ENCODE assay signal across 9 cellular contexts in genomic region chr19:58581227-58582141, GRCh38. TPM values are rescaled to one million over a fixed set of nuclear protein-coding genes. Genes with fewer than 3 reads are reported as not detected.
DNase-seq lines count a peak whose midpoint lies in the region; ATAC-seq, FAIRE-seq and TF ChIP-seq lines count a peak whose summit lies in the region.
"Had no signal": no experiment of that assay in that cellular context is flagged by ENCODE, and none has a peak within 500 bp of the region (broad histone marks: within the 10 kb centered on the region; RNA-seq: fewer than 3 reads in every experiment).

No MANE protein-coding gene starts in this region.

- H3K9ac ChIP-seq in neuronal stem cell (ENCODE audit: low read depth, low read length, poor library complexity): peak overlapping the region; percentile 60

- peak overlapping the region; percentile 90 for H2BK5ac ChIP-seq in neuronal stem cell (ENCODE audit: low read length)

- TF ChIP-seq POLR2A in GM12892 (IDR thresholded peaks at IDR 0.05; ENCODE audit: low read depth, low read length): no peak

- no peak overlapping the region for H3K4me2 ChIP-seq in neuronal stem cell (ENCODE audit: insufficient read depth, low read length, poor library complexity, severe bottlenecking)

- peaks cover 26 to 71% of the 10 kb centered on the region in 2 donors for H3K36me3 ChIP-seq in neuronal stem cell (replicated peaks in 1 of 2; ENCODE audit: control insufficient read depth in 2 of 2, insufficient read depth in 2 of 2, low read length in 2 of 2)

- no peak overlapping the region for H3K27ac ChIP-seq in neuronal stem cell (replicated peaks; ENCODE audit: low read length)

- H2BK12ac ChIP-seq in neuronal stem cell (ENCODE audit: low read length): peak overlapping the region; percentile 94

- H3K4me3 ChIP-seq in neuronal stem cell (ENCODE audit: low read length in 2 of 2): no peak overlapping the region

- H3K79me1 ChIP-seq in neuronal stem cell (ENCODE audit: low read depth, low read length): peaks cover 19% of the 10 kb centered on the region

- H2BK15ac ChIP-seq in neuronal stem cell (ENCODE audit: low read length): peak overlapping the region; percentile 85

- no peak overlapping the region for H4K91ac ChIP-seq in neuronal stem cell (ENCODE audit: low read depth, low read length, poor library complexity)

- peak; percentile 69 for DNase-seq in GM12892 (ENCODE audit: insufficient read length)
- DNase-seq in activated T-cell treated with anti-CD3 and anti-CD28 coated beads for 4 hours: peak; percentile 88
- peak; percentile 90 for DNase-seq in fibroblast of peridontal ligament (ENCODE audit: extremely low read depth)
- DNase-seq in neuronal stem cell (ENCODE audit: low spot score): peak; percentile 76
- peak; percentile 86 for DNase-seq in superior temporal gyrus (ENCODE audit: extremely low spot score)
- no peak for DNase-seq in NCI-H1417 treated with DMSO at 0.1 percent for 48 hours (lab: John Stamatoyannopoulos, UW)
- DNase-seq in DMS53 (lab: John Stamatoyannopoulos, UW): no peak

- ATAC-seq in HG03520 (IDR thresholded peaks at IDR 0.05; ENCODE audit: unreplicated experiment): peak; percentile 56

- H3K27me3 ChIP-seq in neuronal stem cell (ENCODE audit: control insufficient read depth in 3 of 3, insufficient read depth in 3 of 3, low read depth in 1 of 3, low read length in 3 of 3): no peaks in the 10 kb centered on the region

- H4K8ac ChIP-seq in neuronal stem cell (ENCODE audit: low read depth, low read length): peak overlapping the region; percentile 3

- peak; percentile 78 for FAIRE-seq in GM12892 (lab: Jason Lieb, UNC)
- FAIRE-seq: endometrium had no signal

- H2AK5ac ChIP-seq in neuronal stem cell (ENCODE audit: low read depth, low read length): peak overlapping the region; percentile 53

- no peak overlapping the region for H2AFZ ChIP-seq in neuronal stem cell (ENCODE audit: low read length)

- peaks cover 0 to 5% of the 10 kb centered on the region in 2 donors for H3K9me3 ChIP-seq in neuronal stem cell (replicated peaks in 1 of 2; ENCODE audit: control insufficient read depth in 2 of 2, insufficient read depth in 1 of 2, low read depth in 1 of 2, low read length in 2 of 2)

- H3K4ac ChIP-seq in neuronal stem cell (ENCODE audit: low read length): peak overlapping the region; percentile 53

- H3K4me1 ChIP-seq in neuronal stem cell (ENCODE audit: control insufficient read depth in 2 of 2, insufficient read depth in 1 of 2, low read depth in 1 of 2, low read length in 2 of 2): peaks cover 0 to 2% of the 10 kb centered on the region in 2 donors

- H3K14ac ChIP-seq in neuronal stem cell (ENCODE audit: low read length): peak overlapping the region; percentile 97

- no peak overlapping the region for H3K23ac ChIP-seq in neuronal stem cell (ENCODE audit: low read depth, low read length, poor library complexity)

- peak overlapping the region; percentile 91 for H2BK120ac ChIP-seq in neuronal stem cell (ENCODE audit: low read depth, low read length)

- WGBS in neuronal stem cell (ENCODE audit: extremely low coverage in 2 of 2, insufficient read length in 2 of 2, insufficient replicate concordance in 1 of 2), 2 donors: no CpG with 5 or more reads among the region's 62 CpGs

- peak overlapping the region; percentile 65 for H3K18ac ChIP-seq in neuronal stem cell (ENCODE audit: low read length)

RNA-seq across cellular contexts. Expression of gene MZF1, which starts 8.3 kb away (rescaled TPM):
- 5.8 TPM for polyA plus RNA-seq in GM12892 (2012; ENCODE audit: missing spikeins)
- 17.1 TPM for polyA plus RNA-seq in neuronal stem cell (2013, experiment 1 of 2)
- polyA plus RNA-seq in neuronal stem cell (2013, experiment 2 of 2): 16.7 TPM

RNA-seq across cellular contexts. Expression of gene UBE2M, which starts 23.1 kb away (rescaled TPM):
- 70.4 TPM for polyA plus RNA-seq in GM12892 (2012; ENCODE audit: missing spikeins)
- 86.2 TPM for polyA plus RNA-seq in neuronal stem cell (2013, experiment 1 of 2)
- 86.9 TPM for polyA plus RNA-seq in neuronal stem cell (2013, experiment 2 of 2)

RNA-seq across cellular contexts. Expression of gene CHMP2A, which starts 26.6 kb away (rescaled TPM):
- 128 TPM for polyA plus RNA-seq in GM12892 (2012; ENCODE audit: missing spikeins)
- 108 TPM for polyA plus RNA-seq in neuronal stem cell (2013, experiment 1 of 2)
- polyA plus RNA-seq in neuronal stem cell (2013, experiment 2 of 2): 109 TPM

RNA-seq across cellular contexts. Expression of gene TRIM28, which starts 37.6 kb away (rescaled TPM):
- polyA plus RNA-seq in GM12892 (2012; ENCODE audit: missing spikeins): 283 TPM
- 759 TPM for polyA plus RNA-seq in neuronal stem cell (2013, experiment 1 of 2)
- 741 TPM for polyA plus RNA-seq in neuronal stem cell (2013, experiment 2 of 2)

Comparison
In these comparisons a context has a peak if more than half of its experiments do, and no peak if none do; other contexts are left out.
1. DNase-seq: peak in GM12892 (single experiment), activated T-cell treated with anti-CD3 and anti-CD28 coated beads for 4 hours (single experiment), fibroblast of peridontal ligament (single experiment), neuronal stem cell (single experiment) and superior temporal gyrus (single experiment); none in NCI-H1417 treated with DMSO at 0.1 percent for 48 hours (single experiment) and DMS53 (single experiment).